1 cellular context compared by ENCODE assay signal in the genomic region with DNA sequence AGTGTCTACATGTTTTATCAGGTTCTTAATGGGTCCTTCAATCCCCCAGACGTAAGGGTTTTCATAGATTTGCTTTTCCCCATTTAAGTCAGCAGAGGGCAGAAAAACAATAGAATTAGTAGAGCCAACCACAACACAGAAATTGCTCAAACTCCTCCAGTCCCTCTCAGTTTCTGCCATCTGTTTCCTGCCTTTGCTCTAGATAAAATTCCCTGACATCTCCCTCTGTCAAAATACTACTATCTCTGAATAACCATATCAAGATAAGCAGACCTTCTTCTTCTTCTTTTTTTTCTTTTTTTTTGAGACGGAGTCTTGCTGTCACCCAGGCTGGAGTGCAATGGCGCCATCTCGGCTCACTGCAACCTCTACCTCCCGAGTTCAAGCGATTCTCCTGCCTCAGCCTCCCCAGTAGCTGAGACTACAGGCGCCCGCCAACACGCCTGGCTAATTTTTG.
TF ChIP-seq lines count a peak whose summit lies in the region.

No MANE protein-coding gene starts in this region.

TF ChIP-seq in IMR-90, 13 proteins besides CTCF, POLR2A, EP300 and RAD21:
- peak; percentile 20; the same call in 1 of the 2 replicates for TF ChIP-seq SMC3 (IDR thresholded peaks at IDR 0.05; ENCODE audit: low read depth, low read length)
